25 cellular contexts compared by ENCODE assay signal in genomic region chr9:127093319-127094020, GRCh38. TPM values are rescaled to one million over a fixed set of nuclear protein-coding genes. Genes with fewer than 3 reads are reported as not detected.
"Had no signal": no experiment of that assay in that cellular context is flagged by ENCODE, and none has a peak within 500 bp of the region (broad histone marks: within the 10 kb centered on the region; RNA-seq: fewer than 3 reads in every experiment).

No MANE protein-coding gene starts in this region.

- H3K4me1 ChIP-seq: left lung, psoas muscle, right lobe of liver had no signal

- H3K9me3 ChIP-seq: heart right ventricle, left lung, ovary, psoas muscle, right lobe of liver, transverse colon had no signal

- H3K27ac ChIP-seq: cardiac muscle cell, heart right ventricle, left lung, ovary, psoas muscle, right lobe of liver, transverse colon had no signal

- H3K4me3 ChIP-seq: cardiac muscle cell, heart right ventricle, left lung, ovary, psoas muscle, right lobe of liver, transverse colon had no signal

- H3K27me3 Mint-ChIP-seq: activated CD8-positive, alpha-beta memory T cell treated with anti-CD3 and anti-CD28 coated beads, Interleukin-2, amount 10 ng/mL, durations not matched to agents 7 days and 5 days; activated CD8-positive, alpha-beta T cell treated with anti-CD3 and anti-CD28 coated beads for 36 hours; activated naive CD8-positive, alpha-beta T cell treated with anti-CD3 and anti-CD28 coated beads, Interleukin-2, amount 50 U/mL, for 24 hours; stimulated activated naive CD8-positive, alpha-beta T cell treated with anti-CD3 and anti-CD28 coated beads, Interleukin-15, amount 100 ng/mL, for 72 hours; T-helper 17 cell had no signal

- H3K36me3 ChIP-seq: cardiac muscle cell, ovary, right lobe of liver, transverse colon had no signal

- H3K27ac Mint-ChIP-seq: activated CD4-positive, alpha-beta T cell treated with anti-CD3 and anti-CD28 coated beads, Interleukin-2, amount 10 ng/mL, durations not matched to agents 24 days and 14 days; activated CD8-positive, alpha-beta memory T cell treated with anti-CD3 and anti-CD28 coated beads, Interleukin-2, amount 10 ng/mL, durations not matched to agents 7 days and 5 days; activated CD8-positive, alpha-beta T cell treated with anti-CD3 and anti-CD28 coated beads for 36 hours; activated naive CD8-positive, alpha-beta T cell treated with anti-CD3 and anti-CD28 coated beads, Interleukin-2, amount 50 U/mL, for 24 hours; activated T-helper 1 cell treated with anti-CD3 and anti-CD28 coated beads, Interleukin-12 subunit alpha, Interleukin-12 subunit beta, Interleukin-2, Interleukin-4 antibody, amounts not matched to agents 30 ng/mL and 10 ng/mL and 1 ng/mL, durations not matched to agents 14 hours and 24 hours and 36 hours; natural killer cell; stimulated activated effector memory CD8-positive, alpha-beta T cell treated with anti-CD3 and anti-CD28 coated beads, Interleukin-12 subunit alpha, Interleukin-12 subunit beta, amount 100 ng/mL, for 72 hours; T-helper 17 cell had no signal

- DNase-seq: activated CD4-positive, alpha-beta T cell treated with anti-CD3 and anti-CD28 coated beads, Interleukin-2, amount 10 ng/mL, durations not matched to agents 24 days and 14 days; activated CD8-positive, alpha-beta memory T cell treated with anti-CD3 and anti-CD28 coated beads, Interleukin-2, amount 10 ng/mL, durations not matched to agents 7 days and 5 days; activated CD8-positive, alpha-beta T cell treated with anti-CD3 and anti-CD28 coated beads for 36 hours; activated gamma-delta T cell; activated naive CD4-positive, alpha-beta T cell treated with anti-CD3 and anti-CD28 coated beads, Interleukin-2, amount 50 U/mL, for 16 hours; activated naive CD8-positive, alpha-beta T cell treated with anti-CD3 and anti-CD28 coated beads, Interleukin-2, amount 50 U/mL, for 24 hours; activated T-cell treated with anti-CD3 and anti-CD28 coated beads for 4 hours; erythroblast; foreskin fibroblast; heart right ventricle; left lung; midbrain; natural killer cell; psoas muscle; right lobe of liver; small intestine; stimulated activated CD4-positive, alpha-beta T cell treated with anti-CD3 and anti-CD28 coated beads, Interleukin-2, amount 100 ng/mL, for 24 hours; stimulated activated naive CD8-positive, alpha-beta T cell treated with anti-CD3 and anti-CD28 coated beads, Interleukin-15, amount 100 ng/mL, for 72 hours; T-helper 17 cell; transverse colon had no signal

- H3K4me1 Mint-ChIP-seq: activated CD4-positive, alpha-beta T cell treated with anti-CD3 and anti-CD28 coated beads, Interleukin-2, amount 10 ng/mL, durations not matched to agents 24 days and 14 days; activated CD8-positive, alpha-beta memory T cell treated with anti-CD3 and anti-CD28 coated beads, Interleukin-2, amount 10 ng/mL, durations not matched to agents 7 days and 5 days; activated naive CD8-positive, alpha-beta T cell treated with anti-CD3 and anti-CD28 coated beads, Interleukin-2, amount 50 U/mL, for 24 hours; stimulated activated naive CD8-positive, alpha-beta T cell treated with anti-CD3 and anti-CD28 coated beads, Interleukin-15, amount 100 ng/mL, for 72 hours had no signal

- H3K4me3 Mint-ChIP-seq: activated CD4-positive, alpha-beta T cell treated with anti-CD3 and anti-CD28 coated beads, Interleukin-2, amount 10 ng/mL, durations not matched to agents 24 days and 14 days; activated CD8-positive, alpha-beta memory T cell treated with anti-CD3 and anti-CD28 coated beads, Interleukin-2, amount 10 ng/mL, durations not matched to agents 7 days and 5 days; activated CD8-positive, alpha-beta T cell treated with anti-CD3 and anti-CD28 coated beads for 36 hours; activated naive CD8-positive, alpha-beta T cell treated with anti-CD3 and anti-CD28 coated beads, Interleukin-2, amount 50 U/mL, for 24 hours; activated T-helper 1 cell treated with anti-CD3 and anti-CD28 coated beads, Interleukin-12 subunit alpha, Interleukin-12 subunit beta, Interleukin-2, Interleukin-4 antibody, amounts not matched to agents 30 ng/mL and 10 ng/mL and 1 ng/mL, durations not matched to agents 14 hours and 24 hours and 36 hours; natural killer cell; stimulated activated effector memory CD8-positive, alpha-beta T cell treated with anti-CD3 and anti-CD28 coated beads, Interleukin-12 subunit alpha, Interleukin-12 subunit beta, amount 100 ng/mL, for 72 hours; stimulated activated naive CD8-positive, alpha-beta T cell treated with anti-CD3 and anti-CD28 coated beads, Interleukin-15, amount 100 ng/mL, for 72 hours; T-helper 17 cell had no signal

- H3K36me3 Mint-ChIP-seq: activated CD8-positive, alpha-beta memory T cell treated with anti-CD3 and anti-CD28 coated beads, Interleukin-2, amount 10 ng/mL, durations not matched to agents 7 days and 5 days; natural killer cell; stimulated activated effector memory CD8-positive, alpha-beta T cell treated with anti-CD3 and anti-CD28 coated beads, Interleukin-12 subunit alpha, Interleukin-12 subunit beta, amount 100 ng/mL, for 72 hours had no signal

- H3K27me3 ChIP-seq: cardiac muscle cell, heart right ventricle, left lung, ovary, right lobe of liver, transverse colon had no signal

- H3K9me3 Mint-ChIP-seq: activated CD4-positive, alpha-beta T cell treated with anti-CD3 and anti-CD28 coated beads, Interleukin-2, amount 10 ng/mL, durations not matched to agents 24 days and 14 days; activated CD8-positive, alpha-beta T cell treated with anti-CD3 and anti-CD28 coated beads for 36 hours; activated naive CD8-positive, alpha-beta T cell treated with anti-CD3 and anti-CD28 coated beads, Interleukin-2, amount 50 U/mL, for 24 hours; activated T-helper 1 cell treated with anti-CD3 and anti-CD28 coated beads, Interleukin-12 subunit alpha, Interleukin-12 subunit beta, Interleukin-2, Interleukin-4 antibody, amounts not matched to agents 30 ng/mL and 10 ng/mL and 1 ng/mL, durations not matched to agents 14 hours and 24 hours and 36 hours; natural killer cell; stimulated activated effector memory CD8-positive, alpha-beta T cell treated with anti-CD3 and anti-CD28 coated beads, Interleukin-12 subunit alpha, Interleukin-12 subunit beta, amount 100 ng/mL, for 72 hours; stimulated activated naive CD8-positive, alpha-beta T cell treated with anti-CD3 and anti-CD28 coated beads, Interleukin-15, amount 100 ng/mL, for 72 hours had no signal

- ATAC-seq: activated CD4-positive, CD25-positive, alpha-beta regulatory T cell treated with anti-CD3 and anti-CD28 coated beads, Interleukin-2, amount 50 U/mL, for 24 hours; activated CD8-positive, alpha-beta memory T cell treated with anti-CD3 and anti-CD28 coated beads, Interleukin-2, amount 10 ng/mL, durations not matched to agents 7 days and 5 days; activated CD8-positive, alpha-beta T cell treated with anti-CD3 and anti-CD28 coated beads for 36 hours; activated naive CD8-positive, alpha-beta T cell treated with anti-CD3 and anti-CD28 coated beads, Interleukin-2, amount 50 U/mL, for 24 hours; heart right ventricle; left lung; natural killer cell; psoas muscle; right lobe of liver; stimulated activated effector memory CD8-positive, alpha-beta T cell treated with anti-CD3 and anti-CD28 coated beads, Interleukin-12 subunit alpha, Interleukin-12 subunit beta, amount 100 ng/mL, for 72 hours; stimulated activated naive CD8-positive, alpha-beta T cell treated with anti-CD3 and anti-CD28 coated beads, Interleukin-15, amount 100 ng/mL, for 72 hours; T-helper 17 cell had no signal

RNA-seq across cellular contexts. Expression of gene ANGPTL2, which starts 29.0 kb away (rescaled TPM):
- total RNA-seq: activated CD4-positive, alpha-beta T cell treated with anti-CD3 and anti-CD28 coated beads, Interleukin-2, amount 10 ng/mL, durations not matched to agents 24 days and 14 days; activated CD8-positive, alpha-beta memory T cell treated with anti-CD3 and anti-CD28 coated beads, Interleukin-2, amount 10 ng/mL, durations not matched to agents 7 days and 5 days; activated CD8-positive, alpha-beta T cell treated with anti-CD3 and anti-CD28 coated beads for 36 hours; activated T-helper 1 cell treated with anti-CD3 and anti-CD28 coated beads, Interleukin-12 subunit alpha, Interleukin-12 subunit beta, Interleukin-2, Interleukin-4 antibody, amounts not matched to agents 30 ng/mL and 10 ng/mL and 1 ng/mL, durations not matched to agents 14 hours and 24 hours and 36 hours; natural killer cell had no signal
